In genomic region chr9:134403682-134404301, GRCh38 we compare ENCODE assay signal across 9 cellular contexts.
A peak's percentile ranks its signal among the peaks of the same experiment; 100 is the strongest.
DNase-seq lines count a peak whose midpoint lies in the region; ATAC-seq and TF ChIP-seq lines count a peak whose summit lies in the region.
"Had no signal": no experiment of that assay in that cellular context is flagged by ENCODE, and none has a peak within 500 bp of the region (broad histone marks: within the 10 kb centered on the region; RNA-seq: fewer than 3 reads in every experiment).

No MANE protein-coding gene starts in this region.

- no peaks in the 10 kb centered on the region for H3K36me3 ChIP-seq in BE2C

- H3K4me3 ChIP-seq in choroid plexus epithelial cell (ENCODE audit: low read depth, low read length) (no peak overlapping the region), BE2C (ENCODE audit: low read depth, low read length) (no peak overlapping the region)

- DNase-seq in GM19240 (ENCODE audit: insufficient read length, low spot score) (peak; percentile 43), T-helper 22 cell (ENCODE audit: low read depth) (peak; percentile 38), choroid plexus epithelial cell (ENCODE audit: low read depth) (peak; percentile 86), myocyte (ENCODE audit: low read depth) (peak; percentile 92), DMS114 treated with DMSO at 0.1 percent for 48 hours (lab: John Stamatoyannopoulos, UW; ENCODE audit: unreplicated experiment) (no peak), T1000 (lab: John Stamatoyannopoulos, UW) (no peak), BE2C (no peak)

- H3K27me3 ChIP-seq in BE2C: no peaks in the 10 kb centered on the region

- peaks cover 21% of the 10 kb centered on the region for H3K4me1 ChIP-seq in BE2C

- TF ChIP-seq CTCF in choroid plexus epithelial cell (conservative IDR thresholded peaks at IDR 0.05; ENCODE audit: low read depth, low read length): no peak
- no peak for TF ChIP-seq CTCF in BE2C (IDR thresholded peaks at IDR 0.05; ENCODE audit: low read depth, low read length)

- no peak for ATAC-seq in HG02571 (IDR thresholded peaks at IDR 0.05; ENCODE audit: unreplicated experiment)
- ATAC-seq: Panc1 had no signal

- H3K9me3 ChIP-seq in BE2C: no peaks in the 10 kb centered on the region; the same call in 1 of the 2 replicates

Comparison
In these comparisons a context has a peak if more than half of its experiments do, and no peak if none do; other contexts are left out.
1. DNase-seq: peak in GM19240 (single experiment), T-helper 22 cell (single experiment), choroid plexus epithelial cell (single experiment) and myocyte (single experiment); none in DMS114 treated with DMSO at 0.1 percent for 48 hours (single experiment), T1000 (single experiment) and BE2C (single experiment).